2 cellular contexts compared by ENCODE assay signal in the genomic region with DNA sequence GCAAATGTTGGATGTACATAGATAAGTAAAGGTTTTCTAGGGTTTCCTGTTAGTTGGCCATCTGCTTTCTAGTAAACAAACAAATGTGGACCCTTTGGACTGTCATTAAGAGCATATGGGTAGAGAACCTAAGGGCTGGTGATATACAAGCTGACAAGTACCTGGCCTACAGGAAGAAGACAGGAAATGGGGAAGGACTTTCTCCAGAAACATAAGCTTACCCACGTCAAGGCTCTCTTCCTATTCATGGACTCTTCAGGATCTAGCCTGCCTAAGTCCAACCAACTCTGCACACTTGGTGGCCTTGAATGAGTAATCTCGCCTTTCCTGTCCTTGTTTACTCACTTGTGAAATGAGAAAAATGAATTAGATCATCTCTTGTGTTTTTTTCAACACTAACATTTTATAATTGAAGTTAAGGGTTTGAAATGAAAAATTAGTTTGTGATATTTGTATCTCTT.
TF ChIP-seq lines count a peak whose summit lies in the region.

No MANE protein-coding gene starts in this region.

TF ChIP-seq in K562, 482 proteins besides CTCF, POLR2A, EP300 and RAD21:
- TF ChIP-seq ZNF584 (CRISPR knock-in tag; IDR thresholded peaks at IDR 0.05; ENCODE audit: low read depth) (peak; percentile 58; the same call in 1 of the 2 replicates), DMBX1 (CRISPR knock-in tag; IDR thresholded peaks at IDR 0.05; ENCODE audit: borderline replicate concordance) (peak; percentile 48; the same call in 1 of the 2 replicates), EHMT2 (IDR thresholded peaks at IDR 0.05) (peak; percentile 44; the same call in 1 of the 2 replicates), CREM (IDR thresholded peaks at IDR 0.05; ENCODE audit: low read depth) (peak; percentile 5; the same call in 1 of the 2 replicates), PRMT5 (CRISPR knock-in tag; IDR thresholded peaks at IDR 0.05) (no peak), FOSL1 (tag; conservative IDR thresholded peaks at IDR 0.05) (0 out of 2 replicates have a peak, but pooled peaks have one; percentile 33), BACH1 (tag; IDR thresholded peaks at IDR 0.05) (0 out of 2 replicates have a peak, but pooled peaks have one; percentile 37), JUN (IDR thresholded peaks at IDR 0.05; ENCODE audit: borderline replicate concordance, low read depth, low read length) (0 out of 2 replicates have a peak, but pooled peaks have one; percentile 12), JUN (CRISPR knock-in tag; IDR thresholded peaks at IDR 0.05; ENCODE audit: borderline replicate concordance) (no peak), ZNF212 (CRISPR knock-in tag; IDR thresholded peaks at IDR 0.05) (no peak), FOXA3 (CRISPR knock-in tag; conservative IDR thresholded peaks at IDR 0.05 in 1 of 2, IDR thresholded peaks at IDR 0.05 in 1 of 2) (peak; percentile 68 to 86; a peak in 3 of 4 replicates), ZNF175 (CRISPR knock-in tag; IDR thresholded peaks at IDR 0.05; ENCODE audit: low read depth) (0 out of 2 replicates have a peak, but pooled peaks have one; percentile 52)
- TF ChIP-seq, protein P1, sequence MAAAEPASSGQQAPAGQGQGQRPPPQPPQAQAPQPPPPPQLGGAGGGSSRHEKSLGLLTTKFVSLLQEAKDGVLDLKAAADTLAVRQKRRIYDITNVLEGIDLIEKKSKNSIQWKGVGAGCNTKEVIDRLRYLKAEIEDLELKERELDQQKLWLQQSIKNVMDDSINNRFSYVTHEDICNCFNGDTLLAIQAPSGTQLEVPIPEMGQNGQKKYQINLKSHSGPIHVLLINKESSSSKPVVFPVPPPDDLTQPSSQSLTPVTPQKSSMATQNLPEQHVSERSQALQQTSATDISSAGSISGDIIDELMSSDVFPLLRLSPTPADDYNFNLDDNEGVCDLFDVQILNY (CRISPR knock-in tag; IDR thresholded peaks at IDR 0.05) = no peak
- TF ChIP-seq, protein P2, sequence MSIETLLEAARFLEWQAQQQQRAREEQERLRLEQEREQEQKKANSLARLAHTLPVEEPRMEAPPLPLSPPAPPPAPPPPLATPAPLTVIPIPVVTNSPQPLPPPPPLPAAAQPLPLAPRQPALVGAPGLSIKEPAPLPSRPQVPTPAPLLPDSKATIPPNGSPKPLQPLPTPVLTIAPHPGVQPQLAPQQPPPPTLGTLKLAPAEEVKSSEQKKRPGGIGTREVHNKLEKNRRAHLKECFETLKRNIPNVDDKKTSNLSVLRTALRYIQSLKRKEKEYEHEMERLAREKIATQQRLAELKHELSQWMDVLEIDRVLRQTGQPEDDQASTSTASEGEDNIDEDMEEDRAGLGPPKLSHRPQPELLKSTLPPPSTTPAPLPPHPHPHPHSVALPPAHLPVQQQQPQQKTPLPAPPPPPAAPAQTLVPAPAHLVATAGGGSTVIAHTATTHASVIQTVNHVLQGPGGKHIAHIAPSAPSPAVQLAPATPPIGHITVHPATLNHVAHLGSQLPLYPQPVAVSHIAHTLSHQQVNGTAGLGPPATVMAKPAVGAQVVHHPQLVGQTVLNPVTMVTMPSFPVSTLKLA (conservative IDR thresholded peaks at IDR 0.05) = 0 out of 4 replicates have a peak, but pooled peaks of 1 of the 2 experiments have one; percentile 9
- TF ChIP-seq, protein P3, sequence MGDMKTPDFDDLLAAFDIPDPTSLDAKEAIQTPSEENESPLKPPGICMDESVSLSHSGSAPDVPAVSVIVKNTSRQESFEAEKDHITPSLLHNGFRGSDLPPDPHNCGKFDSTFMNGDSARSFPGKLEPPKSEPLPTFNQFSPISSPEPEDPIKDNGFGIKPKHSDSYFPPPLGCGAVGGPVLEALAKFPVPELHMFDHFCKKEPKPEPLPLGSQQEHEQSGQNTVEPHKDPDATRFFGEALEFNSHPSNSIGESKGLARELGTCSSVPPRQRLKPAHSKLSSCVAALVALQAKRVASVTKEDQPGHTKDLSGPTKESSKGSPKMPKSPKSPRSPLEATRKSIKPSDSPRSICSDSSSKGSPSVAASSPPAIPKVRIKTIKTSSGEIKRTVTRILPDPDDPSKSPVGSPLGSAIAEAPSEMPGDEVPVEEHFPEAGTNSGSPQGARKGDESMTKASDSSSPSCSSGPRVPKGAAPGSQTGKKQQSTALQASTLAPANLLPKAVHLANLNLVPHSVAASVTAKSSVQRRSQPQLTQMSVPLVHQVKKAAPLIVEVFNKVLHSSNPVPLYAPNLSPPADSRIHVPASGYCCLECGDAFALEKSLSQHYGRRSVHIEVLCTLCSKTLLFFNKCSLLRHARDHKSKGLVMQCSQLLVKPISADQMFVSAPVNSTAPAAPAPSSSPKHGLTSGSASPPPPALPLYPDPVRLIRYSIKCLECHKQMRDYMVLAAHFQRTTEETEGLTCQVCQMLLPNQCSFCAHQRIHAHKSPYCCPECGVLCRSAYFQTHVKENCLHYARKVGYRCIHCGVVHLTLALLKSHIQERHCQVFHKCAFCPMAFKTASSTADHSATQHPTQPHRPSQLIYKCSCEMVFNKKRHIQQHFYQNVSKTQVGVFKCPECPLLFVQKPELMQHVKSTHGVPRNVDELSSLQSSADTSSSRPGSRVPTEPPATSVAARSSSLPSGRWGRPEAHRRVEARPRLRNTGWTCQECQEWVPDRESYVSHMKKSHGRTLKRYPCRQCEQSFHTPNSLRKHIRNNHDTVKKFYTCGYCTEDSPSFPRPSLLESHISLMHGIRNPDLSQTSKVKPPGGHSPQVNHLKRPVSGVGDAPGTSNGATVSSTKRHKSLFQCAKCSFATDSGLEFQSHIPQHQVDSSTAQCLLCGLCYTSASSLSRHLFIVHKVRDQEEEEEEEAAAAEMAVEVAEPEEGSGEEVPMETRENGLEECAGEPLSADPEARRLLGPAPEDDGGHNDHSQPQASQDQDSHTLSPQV (IDR thresholded peaks at IDR 0.05) = peak; percentile 52; the same call in 1 of the 2 replicates
- TF ChIP-seq, protein P4, sequence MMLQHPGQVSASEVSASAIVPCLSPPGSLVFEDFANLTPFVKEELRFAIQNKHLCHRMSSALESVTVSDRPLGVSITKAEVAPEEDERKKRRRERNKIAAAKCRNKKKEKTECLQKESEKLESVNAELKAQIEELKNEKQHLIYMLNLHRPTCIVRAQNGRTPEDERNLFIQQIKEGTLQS (IDR thresholded peaks at IDR 0.05) = peak; percentile 59
- TF ChIP-seq, protein P4 (CRISPR knock-in tag; conservative IDR thresholded peaks at IDR 0.05) = no peak

TF ChIP-seq in HepG2, 621 proteins besides CTCF, POLR2A, EP300 and RAD21 (continues in another document):
- TF ChIP-seq, protein P5, sequence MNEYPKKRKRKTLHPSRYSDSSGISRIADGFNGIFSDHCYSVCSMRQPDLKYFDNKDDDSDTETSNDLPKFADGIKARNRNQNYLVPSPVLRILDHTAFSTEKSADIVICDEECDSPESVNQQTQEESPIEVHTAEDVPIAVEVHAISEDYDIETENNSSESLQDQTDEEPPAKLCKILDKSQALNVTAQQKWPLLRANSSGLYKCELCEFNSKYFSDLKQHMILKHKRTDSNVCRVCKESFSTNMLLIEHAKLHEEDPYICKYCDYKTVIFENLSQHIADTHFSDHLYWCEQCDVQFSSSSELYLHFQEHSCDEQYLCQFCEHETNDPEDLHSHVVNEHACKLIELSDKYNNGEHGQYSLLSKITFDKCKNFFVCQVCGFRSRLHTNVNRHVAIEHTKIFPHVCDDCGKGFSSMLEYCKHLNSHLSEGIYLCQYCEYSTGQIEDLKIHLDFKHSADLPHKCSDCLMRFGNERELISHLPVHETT (CRISPR knock-in tag; conservative IDR thresholded peaks at IDR 0.05) = no peak
- TF ChIP-seq REST (IDR thresholded peaks at IDR 0.05; ENCODE audit: borderline replicate concordance in 1 of 2, low read depth in 1 of 2, low read length in 2 of 2) = 0 out of 4 replicates have a peak, but pooled peaks of 1 of the 2 experiments have one; percentile 14
- TF ChIP-seq, protein P6, sequence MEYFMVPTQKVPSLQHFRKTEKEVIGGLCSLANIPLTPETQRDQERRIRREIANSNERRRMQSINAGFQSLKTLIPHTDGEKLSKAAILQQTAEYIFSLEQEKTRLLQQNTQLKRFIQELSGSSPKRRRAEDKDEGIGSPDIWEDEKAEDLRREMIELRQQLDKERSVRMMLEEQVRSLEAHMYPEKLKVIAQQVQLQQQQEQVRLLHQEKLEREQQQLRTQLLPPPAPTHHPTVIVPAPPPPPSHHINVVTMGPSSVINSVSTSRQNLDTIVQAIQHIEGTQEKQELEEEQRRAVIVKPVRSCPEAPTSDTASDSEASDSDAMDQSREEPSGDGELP (IDR thresholded peaks at IDR 0.05; ENCODE audit: borderline replicate concordance, low read depth) = 0 out of 2 replicates have a peak, but pooled peaks have one; percentile 21
- TF ChIP-seq, protein P7, sequence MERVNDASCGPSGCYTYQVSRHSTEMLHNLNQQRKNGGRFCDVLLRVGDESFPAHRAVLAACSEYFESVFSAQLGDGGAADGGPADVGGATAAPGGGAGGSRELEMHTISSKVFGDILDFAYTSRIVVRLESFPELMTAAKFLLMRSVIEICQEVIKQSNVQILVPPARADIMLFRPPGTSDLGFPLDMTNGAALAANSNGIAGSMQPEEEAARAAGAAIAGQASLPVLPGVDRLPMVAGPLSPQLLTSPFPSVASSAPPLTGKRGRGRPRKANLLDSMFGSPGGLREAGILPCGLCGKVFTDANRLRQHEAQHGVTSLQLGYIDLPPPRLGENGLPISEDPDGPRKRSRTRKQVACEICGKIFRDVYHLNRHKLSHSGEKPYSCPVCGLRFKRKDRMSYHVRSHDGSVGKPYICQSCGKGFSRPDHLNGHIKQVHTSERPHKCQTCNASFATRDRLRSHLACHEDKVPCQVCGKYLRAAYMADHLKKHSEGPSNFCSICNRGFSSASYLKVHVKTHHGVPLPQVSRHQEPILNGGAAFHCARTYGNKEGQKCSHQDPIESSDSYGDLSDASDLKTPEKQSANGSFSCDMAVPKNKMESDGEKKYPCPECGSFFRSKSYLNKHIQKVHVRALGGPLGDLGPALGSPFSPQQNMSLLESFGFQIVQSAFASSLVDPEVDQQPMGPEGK (CRISPR knock-in tag; IDR thresholded peaks at IDR 0.05) = no peak
- TF ChIP-seq KLF6 (CRISPR knock-in tag; IDR thresholded peaks at IDR 0.05) = no peak
- no peak for TF ChIP-seq PCBP1 (IDR thresholded peaks at IDR 0.05; ENCODE audit: borderline replicate concordance, low read depth, low read length)
- no peak for TF ChIP-seq HNRNPUL1 (IDR thresholded peaks at IDR 0.05; ENCODE audit: low read depth, low read length)
- TF ChIP-seq ARNT2 (CRISPR knock-in tag; IDR thresholded peaks at IDR 0.05; ENCODE audit: low read depth) = no peak
- no peak for TF ChIP-seq HNRNPK (IDR thresholded peaks at IDR 0.05; ENCODE audit: low read depth, low read length, poor library complexity, severe bottlenecking)
- no peak for TF ChIP-seq ZNF687 (CRISPR knock-in tag; IDR thresholded peaks at IDR 0.05)
- TF ChIP-seq NKX3-1 (CRISPR knock-in tag; IDR thresholded peaks at IDR 0.05) = no peak
- no peak for TF ChIP-seq HMGXB4 (CRISPR knock-in tag; IDR thresholded peaks at IDR 0.05; ENCODE audit: borderline replicate concordance in 1 of 2, low read depth in 1 of 2)
- TF ChIP-seq ZFP82 (CRISPR knock-in tag; IDR thresholded peaks at IDR 0.05; ENCODE audit: borderline replicate concordance) = no peak
